In the genomic region with DNA sequence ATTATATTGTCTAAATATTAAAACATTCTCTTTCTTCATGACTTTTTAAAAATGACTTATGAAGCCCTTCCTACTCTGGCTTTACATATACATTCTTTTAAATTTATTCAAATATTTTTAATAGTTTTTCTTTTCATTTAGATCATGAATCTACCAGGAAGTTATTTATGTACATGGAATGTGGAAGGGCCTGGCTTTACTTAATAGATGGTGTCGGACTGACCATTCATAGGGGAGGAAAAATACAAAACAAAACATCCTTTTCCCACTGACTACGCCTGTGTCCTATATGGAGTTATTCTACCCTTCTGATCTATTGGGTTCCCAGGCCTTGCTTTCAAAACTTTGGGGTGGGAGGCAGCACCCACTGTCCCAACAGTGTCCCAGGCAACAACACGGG, we compare ENCODE assay signal across 17 cellular contexts.
DNase-seq lines count a peak whose midpoint lies in the region; ATAC-seq and TF ChIP-seq lines count a peak whose summit lies in the region.
"Had no signal": no experiment of that assay in that cellular context is flagged by ENCODE, and none has a peak within 500 bp of the region (broad histone marks: within the 10 kb centered on the region; RNA-seq: fewer than 3 reads in every experiment).

No MANE protein-coding gene starts in this region.

- H3K79me2 ChIP-seq in GM23248 (ENCODE audit: insufficient read depth) (no peaks in the 10 kb centered on the region), smooth muscle cell (ENCODE audit: low read depth) (no peaks in the 10 kb centered on the region)

- peak overlapping the region; percentile 52 for H2AFZ ChIP-seq in GM23248
- peak overlapping the region; percentile 33 for H2AFZ ChIP-seq in smooth muscle cell (ENCODE audit: low read depth)

- H3K9me2 ChIP-seq in GM23248 (ENCODE audit: insufficient read depth), result no peaks in the 10 kb centered on the region

- H3K9me3 ChIP-seq in GM23248 (ENCODE audit: low read depth) (no peaks in the 10 kb centered on the region), mesodermal cell (ENCODE audit: control insufficient read depth, low read length) (no peaks in the 10 kb centered on the region), smooth muscle cell (replicated peaks; ENCODE audit: low read depth) (no peaks in the 10 kb centered on the region)
- H3K9me3 ChIP-seq: breast epithelium, right lobe of liver had no signal

- H3K27ac ChIP-seq in GM23248, result peak overlapping the region; percentile 85
- peak overlapping the region; percentile 75 for H3K27ac ChIP-seq in brain microvascular endothelial cell
- peak overlapping the region; percentile 48 for H3K27ac ChIP-seq in mesodermal cell (ENCODE audit: low read depth, low read length, severe bottlenecking)
- peak overlapping the region; percentile 94 for H3K27ac ChIP-seq in smooth muscle cell (ENCODE audit: low read depth)
- H3K27ac ChIP-seq: breast epithelium, right lobe of liver, VCaP had no signal

- H3K4me1 ChIP-seq in GM23248 (ENCODE audit: insufficient read depth) (peaks cover 13% of the 10 kb centered on the region), mesodermal cell (ENCODE audit: control insufficient read depth, insufficient read depth, low read length, poor library complexity, severe bottlenecking) (peaks cover 37% of the 10 kb centered on the region), smooth muscle cell (ENCODE audit: low read depth) (peaks cover 28% of the 10 kb centered on the region)
- H3K4me1 ChIP-seq: breast epithelium, right lobe of liver had no signal

- ATAC-seq in HG02938 (IDR thresholded peaks at IDR 0.05; ENCODE audit: unreplicated experiment) (no peak), GM18511 (IDR thresholded peaks at IDR 0.05; ENCODE audit: unreplicated experiment) (no peak)
- ATAC-seq: left cardiac atrium, natural killer cell, right lobe of liver had no signal

- H3K4me3 ChIP-seq in GM23248, result no peak overlapping the region
- no peak overlapping the region for H3K4me3 ChIP-seq in brain microvascular endothelial cell (ENCODE audit: low read depth, low read length)
- H3K4me3 ChIP-seq in mesodermal cell (ENCODE audit: extremely low read depth, insufficient read depth, low read length, poor library complexity, severe bottlenecking), result no peak overlapping the region
- H3K4me3 ChIP-seq in smooth muscle cell, result no peak overlapping the region
- H3K4me3 ChIP-seq: breast epithelium, right lobe of liver had no signal

- H3K27me3 ChIP-seq in GM23248 (replicated peaks; ENCODE audit: insufficient read depth) (no peaks in the 10 kb centered on the region), brain microvascular endothelial cell (replicated peaks) (no peaks in the 10 kb centered on the region), smooth muscle cell (ENCODE audit: low read depth) (no peaks in the 10 kb centered on the region)
- H3K27me3 ChIP-seq: breast epithelium, right lobe of liver had no signal

- H3K9ac ChIP-seq in GM23248, result peak overlapping the region; percentile 71
- peak overlapping the region; percentile 80 for H3K9ac ChIP-seq in smooth muscle cell (ENCODE audit: low read depth)

- H3K36me3 ChIP-seq in GM23248 (ENCODE audit: low read depth), result no peaks in the 10 kb centered on the region
- H3K36me3 ChIP-seq in brain microvascular endothelial cell (replicated peaks), result no peaks in the 10 kb centered on the region
- no peaks in the 10 kb centered on the region for H3K36me3 ChIP-seq in mesodermal cell (ENCODE audit: control insufficient read depth, insufficient read depth, low read length)
- no peaks in the 10 kb centered on the region for H3K36me3 ChIP-seq in smooth muscle cell (ENCODE audit: low read depth)
- H3K36me3 ChIP-seq: breast epithelium, right lobe of liver had no signal

- H3F3A ChIP-seq in GM23248 (ENCODE audit: insufficient read depth) (no peaks in the 10 kb centered on the region), smooth muscle cell (ENCODE audit: low read depth) (peaks cover 8% of the 10 kb centered on the region)

- WGBS in GM23248 (ENCODE audit: low coverage in 1 of 2, low lambda C conversion rate in 2 of 2, missing lambda C conversion rate in 2 of 2), 2 experiments, result 71 to 78% methylated on average over 3 of the region's 3 CpGs
- WGBS in mesodermal cell (ENCODE audit: insufficient coverage in 2 of 2), 2 experiments, result 86 to 100% methylated on average over 1 of the region's 3 CpGs
- 29% methylated on average over 3 of the region's 3 CpGs for WGBS in smooth muscle cell (ENCODE audit: low lambda C conversion rate)

- H3K4me2 ChIP-seq in GM23248 (ENCODE audit: unreplicated experiment) (peak overlapping the region; percentile 21), smooth muscle cell (peak overlapping the region; percentile 73)

- H4K20me1 ChIP-seq in GM23248 (ENCODE audit: insufficient read depth) (no peaks in the 10 kb centered on the region), smooth muscle cell (ENCODE audit: low read depth) (no peaks in the 10 kb centered on the region)

- DNase-seq in GM23248 (peak; percentile 54), brain microvascular endothelial cell (peak; percentile 12), smooth muscle cell (lab: John Stamatoyannopoulos, UW; ENCODE audit: unreplicated experiment) (no peak), NCI-H524 (lab: John Stamatoyannopoulos, UW) (no peak), GDM1 (lab: John Stamatoyannopoulos, UW) (no peak)
- DNase-seq: activated gamma-delta T cell treated with Interleukin-2 at 50 U/mL for 16 hours; AML-193; left cardiac atrium; natural killer cell; NCI-H1048; right lobe of liver; stimulated activated naive CD4-positive, alpha-beta T cell had no signal

- no peak for TF ChIP-seq CTCF in brain microvascular endothelial cell (IDR thresholded peaks at IDR 0.05; ENCODE audit: low read depth, low read length, missing control alignments)
- TF ChIP-seq CTCF in smooth muscle cell (IDR thresholded peaks at IDR 0.05; ENCODE audit: borderline replicate concordance, insufficient read depth, poor library complexity, severe bottlenecking), result no peak

- in situ Hi-C loops in GM23248 (cut with MboI), result no loop called here
- in situ Hi-C loops in brain microvascular endothelial cell (cut with HindIII; ENCODE audit: low pct_ligation_motif_present, low sequenced_read_pairs), result no loop called here

Comparison
In these comparisons a context has a peak if more than half of its experiments do, and no peak if none do; other contexts are left out.
1. DNase-seq: peak in GM23248 (single experiment) and brain microvascular endothelial cell (single experiment); none in smooth muscle cell (single experiment), NCI-H524 (0 of 2) and GDM1 (single experiment).
2. Peak in every context shown above with its lines, with median percentiles within 50 percentile points of each other: H3K27ac ChIP-seq.